Comparison of ENCODE assay signal across 1 cellular context in genomic region chr19:29941828-29942403, GRCh38.
A peak's percentile ranks its signal among the peaks of the same experiment; 100 is the strongest.
TF ChIP-seq lines count a peak whose summit lies in the region.

TSS of gene URI1 (plus strand) at chr19:29942239. CDS start at chr19:29942548, 309 bp downstream.

TF ChIP-seq in K562, 482 proteins besides CTCF, POLR2A, EP300 and RAD21 (continued from another document and continues in another):
- TF ChIP-seq NR3C1 (CRISPR knock-in tag; IDR thresholded peaks at IDR 0.05) (no peak), PBX2 (CRISPR knock-in tag; IDR thresholded peaks at IDR 0.05; ENCODE audit: low read depth) (no peak), PBX2 (tag; conservative IDR thresholded peaks at IDR 0.05; ENCODE audit: low read depth) (no peak), SIRT6 (IDR thresholded peaks at IDR 0.05; ENCODE audit: low read depth, low read length) (no peak), CBX3 (IDR thresholded peaks at IDR 0.05; ENCODE audit: borderline replicate concordance in 1 of 2, low read length in 2 of 2) (no peak), L3MBTL2 (IDR thresholded peaks at IDR 0.05) (peak; percentile 97), CXXC5 (CRISPR knock-in tag; IDR thresholded peaks at IDR 0.05) (peak; percentile 73), ZNF12 (CRISPR knock-in tag; IDR thresholded peaks at IDR 0.05) (no peak), ZKSCAN1 (IDR thresholded peaks at IDR 0.05; ENCODE audit: low read depth, low read length) (no peak), ARID3B (CRISPR knock-in tag; IDR thresholded peaks at IDR 0.05; ENCODE audit: borderline replicate concordance) (no peak), ZNF280A (IDR thresholded peaks at IDR 0.05; ENCODE audit: low read depth, partially characterized antibody) (no peak), ZNF407 (IDR thresholded peaks at IDR 0.05; ENCODE audit: low read depth) (peak; percentile 70), MED1 (CRISPR knock-in tag; IDR thresholded peaks at IDR 0.05; ENCODE audit: borderline replicate concordance) (no peak), KDM4B (IDR thresholded peaks at IDR 0.05; ENCODE audit: borderline replicate concordance in 2 of 2, low read depth in 1 of 2) (no peak), POLR2B (IDR thresholded peaks at IDR 0.05; ENCODE audit: low read depth, partially characterized antibody) (peak; percentile 64), MXD1 (CRISPR knock-in tag; IDR thresholded peaks at IDR 0.05; ENCODE audit: borderline replicate concordance, poor library complexity, severe bottlenecking) (no peak), OTX1 (CRISPR knock-in tag; IDR thresholded peaks at IDR 0.05) (no peak), SMAD4 (CRISPR knock-in tag; conservative IDR thresholded peaks at IDR 0.05) (peak; percentile 69), PREB (CRISPR knock-in tag; IDR thresholded peaks at IDR 0.05) (no peak), HIVEP1 (CRISPR knock-in tag; IDR thresholded peaks at IDR 0.05) (no peak), PML (IDR thresholded peaks at IDR 0.05; ENCODE audit: low read length) (0 out of 2 replicates have a peak, but pooled peaks have one; percentile 47), ZNF511 (CRISPR knock-in tag; IDR thresholded peaks at IDR 0.05) (no peak), HNRNPL (IDR thresholded peaks at IDR 0.05; ENCODE audit: low read depth, low read length) (no peak), ZBTB40 (IDR thresholded peaks at IDR 0.05) (no peak), ZBTB40 (CRISPR knock-in tag; IDR thresholded peaks at IDR 0.05) (no peak), RNF2 (IDR thresholded peaks at IDR 0.05) (no peak), SAFB (IDR thresholded peaks at IDR 0.05; ENCODE audit: borderline replicate concordance, low read depth, low read length) (no peak), RBM34 (IDR thresholded peaks at IDR 0.05; ENCODE audit: borderline replicate concordance, insufficient read depth, low read length) (no peak)
